ENCODE assay signal across 1 cellular context in genomic region chr19:38385804-38386257, GRCh38.
TF ChIP-seq lines count a peak whose summit lies in the region.

No MANE protein-coding gene starts in this region.

TF ChIP-seq in IMR-90, 13 proteins besides CTCF, POLR2A, EP300 and RAD21 (continued from another document):
- TF ChIP-seq ELK1 (IDR thresholded peaks at IDR 0.05; ENCODE audit: borderline replicate concordance, low read depth, low read length), result no peak
- TF ChIP-seq BHLHE40 (IDR thresholded peaks at IDR 0.05; ENCODE audit: low read depth, low read length), result no peak
- no peak for TF ChIP-seq USF2 (IDR thresholded peaks at IDR 0.05; ENCODE audit: low read depth, low read length)
- TF ChIP-seq NFE2L2 (IDR thresholded peaks at IDR 0.05; ENCODE audit: low read depth, low read length), result no peak
- no peak for TF ChIP-seq CEBPB (IDR thresholded peaks at IDR 0.05; ENCODE audit: low read depth, low read length)
- no peak for TF ChIP-seq CHD1 (IDR thresholded peaks at IDR 0.05; ENCODE audit: low read depth, low read length)
- TF ChIP-seq FOS (IDR thresholded peaks at IDR 0.05; ENCODE audit: low read depth, low read length), result no peak
- no peak for TF ChIP-seq MAZ (IDR thresholded peaks at IDR 0.05; ENCODE audit: borderline replicate concordance, low read depth, low read length)
- no peak for TF ChIP-seq MXI1 (IDR thresholded peaks at IDR 0.05; ENCODE audit: borderline replicate concordance, low read depth, low read length)
- TF ChIP-seq MAFK (IDR thresholded peaks at IDR 0.05; ENCODE audit: low read depth, low read length), result no peak
- TF ChIP-seq RCOR1 (IDR thresholded peaks at IDR 0.05; ENCODE audit: insufficient replicate concordance, low read length), result no peak
- no peak for TF ChIP-seq RFX5 (IDR thresholded peaks at IDR 0.05; ENCODE audit: low read depth, low read length)
